In the genomic region with DNA sequence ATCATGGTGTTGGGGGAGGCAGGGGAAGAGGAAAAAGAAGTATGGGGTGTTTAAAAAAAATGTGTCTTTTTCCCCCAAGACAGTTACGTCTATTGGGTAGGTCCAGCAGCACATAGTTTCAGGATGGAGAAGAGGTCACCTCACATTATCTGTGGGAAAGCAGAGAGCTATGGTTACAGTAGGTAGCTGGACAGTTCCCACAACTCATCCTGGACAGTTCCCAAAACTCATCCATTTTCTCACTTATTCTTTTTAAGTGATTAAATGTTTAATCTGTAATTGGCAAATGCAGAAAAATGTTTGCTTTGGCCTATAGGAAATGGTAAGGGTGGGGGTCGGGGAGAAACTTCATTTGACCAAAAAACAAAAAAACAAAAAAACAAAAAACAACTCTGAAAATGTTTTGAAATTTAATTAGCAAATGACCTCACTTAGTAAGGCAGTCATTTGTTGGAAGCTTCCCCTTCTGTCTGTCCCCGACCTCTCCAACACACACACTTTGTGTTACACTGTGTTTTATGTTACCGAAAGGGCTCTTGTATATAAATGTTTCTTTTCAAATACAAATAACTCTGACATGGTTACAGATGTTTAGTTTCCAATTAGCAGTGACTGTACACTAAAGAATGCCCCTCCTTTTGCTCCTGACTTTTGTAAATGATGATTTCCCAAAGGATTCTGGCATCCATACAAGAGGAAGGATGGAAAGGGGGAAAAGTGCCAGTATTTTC, we compare ENCODE assay signal across 10 cellular contexts.
DNase-seq lines count a peak whose midpoint lies in the region; ATAC-seq and TF ChIP-seq lines count a peak whose summit lies in the region.
"Had no signal": no experiment of that assay in that cellular context is flagged by ENCODE, and none has a peak within 500 bp of the region (broad histone marks: within the 10 kb centered on the region; RNA-seq: fewer than 3 reads in every experiment).

No MANE protein-coding gene starts in this region.

- H3K36me3 ChIP-seq in fibroblast of lung (ENCODE audit: control insufficient read depth, insufficient read depth, low read length) = no peaks in the 10 kb centered on the region
- peaks cover 5% of the 10 kb centered on the region for H3K36me3 ChIP-seq in osteoblast (ENCODE audit: insufficient read depth, low read length)

- TF ChIP-seq CTCF in fibroblast of lung (conservative IDR thresholded peaks at IDR 0.05 in 1 of 2, IDR thresholded peaks at IDR 0.05 in 1 of 2; ENCODE audit: low read depth in 1 of 2, low read length in 2 of 2) = no peak
- TF ChIP-seq CTCF in osteoblast (IDR thresholded peaks at IDR 0.05; ENCODE audit: extremely low read depth, low read depth, low read length) = no peak
- TF ChIP-seq CTCF in natural killer cell (IDR thresholded peaks at IDR 0.05) = no peak

- H2AFZ ChIP-seq in fibroblast of lung (ENCODE audit: low read length) (no peak overlapping the region), osteoblast (ENCODE audit: low read length) (no peak overlapping the region)

- ATAC-seq in HG03108 (IDR thresholded peaks at IDR 0.05; ENCODE audit: unreplicated experiment) = no peak
- ATAC-seq in natural killer cell = no peak
- ATAC-seq in GM18505 (IDR thresholded peaks at IDR 0.05; ENCODE audit: unreplicated experiment) = no peak
- ATAC-seq: stimulated activated naive CD8-positive, alpha-beta T cell treated with anti-CD3 and anti-CD28 coated beads, Interleukin-15, amount 100 ng/mL, for 72 hours had no signal

- H3K4me1 ChIP-seq in fibroblast of lung (ENCODE audit: control insufficient read depth, extremely low read depth, insufficient read depth, low read length) (peaks cover 8% of the 10 kb centered on the region), osteoblast (ENCODE audit: insufficient read depth, low read length) (peaks cover 9% of the 10 kb centered on the region)

- H3K27me3 ChIP-seq in fibroblast of lung (ENCODE audit: control insufficient read depth, insufficient read depth, low read length) (no peaks in the 10 kb centered on the region), osteoblast (ENCODE audit: insufficient read depth, low read length) (no peaks in the 10 kb centered on the region)

- H3K9me3 Mint-ChIP-seq in natural killer cell = no peaks in the 10 kb centered on the region
- H3K9me3 Mint-ChIP-seq: stimulated activated naive CD8-positive, alpha-beta T cell treated with anti-CD3 and anti-CD28 coated beads, Interleukin-15, amount 100 ng/mL, for 72 hours had no signal

- no peaks in the 10 kb centered on the region for H3K27me3 Mint-ChIP-seq in natural killer cell (ENCODE audit: low read depth in 2 of 2)
- H3K27me3 Mint-ChIP-seq: stimulated activated naive CD8-positive, alpha-beta T cell treated with anti-CD3 and anti-CD28 coated beads, Interleukin-15, amount 100 ng/mL, for 72 hours had no signal

- peak; percentile 46 for DNase-seq in COLO829 (ENCODE audit: low spot score)
- DNase-seq in NCI-H774 (lab: John Stamatoyannopoulos, UW) = peak; percentile 16
- peak; percentile 87 to 94 for DNase-seq in fibroblast of lung (ENCODE audit: low read depth in 2 of 2)
- DNase-seq in osteoblast (ENCODE audit: insufficient read length, low spot score, missing footprints) = peak; percentile 44
- no peak for DNase-seq in natural killer cell
- no peak for DNase-seq in middle frontal gyrus (ENCODE audit: extremely low spot score, low spot score)
- DNase-seq: islet precursor cell; stimulated activated naive CD8-positive, alpha-beta T cell treated with anti-CD3 and anti-CD28 coated beads, Interleukin-15, amount 100 ng/mL, for 72 hours had no signal

- no peak for TF ChIP-seq POLR2A in GM18505 (IDR thresholded peaks at IDR 0.05; ENCODE audit: borderline replicate concordance, extremely low read depth, insufficient read depth, insufficient read length)

- no peak overlapping the region for H3K9ac ChIP-seq in fibroblast of lung (ENCODE audit: insufficient read depth, low read length)

- peaks cover 2% of the 10 kb centered on the region for H3K36me3 Mint-ChIP-seq in natural killer cell

- H3K9me3 ChIP-seq in fibroblast of lung (ENCODE audit: control insufficient read depth, insufficient read depth, low read depth, low read length) = no peaks in the 10 kb centered on the region
- H3K9me3 ChIP-seq in osteoblast (ENCODE audit: low read depth, low read length) = no peaks in the 10 kb centered on the region

- H3K4me1 Mint-ChIP-seq in natural killer cell = peaks cover 0 to 8% of the 10 kb centered on the region in 2 donors

- intact Hi-C loops in natural killer cell (cut with micrococcal nuclease) = no loop called here

- H3K4me2 ChIP-seq in fibroblast of lung (ENCODE audit: extremely low read depth, insufficient read depth, low read length) (peak overlapping the region; percentile 30), osteoblast (ENCODE audit: insufficient read depth, low read length) (no peak overlapping the region)

- H3K79me2 ChIP-seq in fibroblast of lung (ENCODE audit: control insufficient read depth, insufficient read depth, low read length) (no peaks in the 10 kb centered on the region), osteoblast (ENCODE audit: insufficient read depth, low read length) (no peaks in the 10 kb centered on the region)

- H4K20me1 ChIP-seq in fibroblast of lung (ENCODE audit: control insufficient read depth, extremely low read depth, insufficient read depth, low read length) (no peaks in the 10 kb centered on the region), osteoblast (ENCODE audit: insufficient read depth, low read length) (peaks cover 7% of the 10 kb centered on the region)

- peak overlapping the region; percentile 43 for H3K27ac ChIP-seq in fibroblast of lung (ENCODE audit: insufficient read depth, low read length)
- no peak overlapping the region for H3K27ac ChIP-seq in osteoblast (ENCODE audit: low read depth, low read length)

- no peak overlapping the region for H3K4me3 Mint-ChIP-seq in natural killer cell
- H3K4me3 Mint-ChIP-seq: stimulated activated naive CD8-positive, alpha-beta T cell treated with anti-CD3 and anti-CD28 coated beads, Interleukin-15, amount 100 ng/mL, for 72 hours had no signal

- H3K27ac Mint-ChIP-seq in natural killer cell = no peak overlapping the region
- H3K27ac Mint-ChIP-seq: stimulated activated naive CD8-positive, alpha-beta T cell treated with anti-CD3 and anti-CD28 coated beads, Interleukin-15, amount 100 ng/mL, for 72 hours had no signal

- H3K4me3 ChIP-seq in fibroblast of lung (replicated peaks in 1 of 4; ENCODE audit: control extremely low read depth in 1 of 4, insufficient read depth in 1 of 4, low read depth in 3 of 4, low read length in 4 of 4) (no peak overlapping the region), osteoblast (ENCODE audit: insufficient read depth, low read length) (no peak overlapping the region)

Comparison
In these comparisons a context has a peak if more than half of its experiments do, and no peak if none do; other contexts are left out.
1. DNase-seq: peak in COLO829 (single experiment), NCI-H774 (single experiment), fibroblast of lung (2 of 2) and osteoblast (single experiment); none in natural killer cell (single experiment) and middle frontal gyrus (single experiment).